ENCODE assay signal across 16 cellular contexts in the genomic region with DNA sequence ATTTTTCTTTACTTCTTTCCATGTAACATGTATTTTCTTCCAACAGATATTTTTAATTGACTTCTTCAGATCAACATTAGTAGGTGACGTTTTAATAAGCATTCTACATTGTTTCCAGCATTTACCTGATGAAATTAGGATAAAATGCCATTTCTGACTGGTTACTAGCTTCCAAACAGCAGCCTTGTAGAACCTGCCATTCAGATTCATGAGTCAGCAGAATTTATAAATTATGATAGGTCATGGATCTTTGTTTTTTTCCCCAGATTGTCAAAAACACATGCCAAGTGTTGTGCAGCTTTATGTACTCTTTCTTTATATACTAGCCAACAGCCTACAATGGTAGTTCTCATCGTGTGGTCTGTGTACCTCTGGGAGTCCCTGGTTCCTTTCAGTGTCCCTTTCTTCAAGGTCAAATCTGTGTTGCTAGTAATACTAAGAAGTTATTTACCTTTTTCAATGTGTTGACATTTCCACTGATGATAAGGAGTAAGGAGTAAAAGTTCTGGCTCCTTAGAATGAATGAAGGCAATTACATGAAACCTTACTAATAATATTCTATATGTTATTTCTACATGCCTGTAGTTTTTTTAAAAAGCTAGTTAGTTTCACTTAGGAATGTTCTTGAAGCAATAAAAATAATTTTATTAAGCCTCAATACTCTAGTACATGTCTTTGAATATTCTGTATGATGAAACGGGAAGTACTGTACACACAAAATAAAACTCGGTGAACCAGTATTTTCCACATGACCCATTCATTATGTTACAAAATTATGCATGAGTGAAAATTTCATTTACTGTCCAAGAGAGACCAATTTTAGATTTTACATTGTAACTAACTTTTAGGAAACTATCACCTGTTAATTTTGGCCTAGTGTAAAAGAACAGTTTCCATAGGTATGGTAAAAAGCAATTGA.
"Had no signal": no experiment of that assay in that cellular context is flagged by ENCODE, and none has a peak within 500 bp of the region (broad histone marks: within the 10 kb centered on the region; RNA-seq: fewer than 3 reads in every experiment).

No MANE protein-coding gene starts in this region.

- H3K27ac ChIP-seq: VCaP had no signal

- H3K27ac Mint-ChIP-seq: activated T-helper 2 cell treated with anti-CD3 and anti-CD28 coated beads, Interferon-gamma antibody, Interleukin-2, Interleukin-4, amounts not matched to agents 10 μg/mL and 5 μg/mL and 100 μg/mL, durations not matched to agents 14 hours and 24 hours and 36 hours; dendritic cell treated with granulocyte-macrophage colony-stimulating factor and Interleukin-4, amounts not matched to agents 40 ng/mL and 50 ng/mL, for 4 days; effector memory CD8-positive, alpha-beta T cell; natural killer cell had no signal

- H3K4me3 Mint-ChIP-seq: dendritic cell treated with granulocyte-macrophage colony-stimulating factor and Interleukin-4, amounts not matched to agents 40 ng/mL and 50 ng/mL, for 4 days; effector memory CD8-positive, alpha-beta T cell; natural killer cell had no signal

- H3K36me3 Mint-ChIP-seq: natural killer cell had no signal

- H3K4me2 ChIP-seq: smooth muscle cell had no signal

- ATAC-seq: effector memory CD8-positive, alpha-beta T cell; left colon; mucosa of descending colon; natural killer cell; right cardiac atrium had no signal

- H3K4me3 ChIP-seq: lung, mucosa of descending colon, smooth muscle cell had no signal

- H3K9me3 Mint-ChIP-seq: dendritic cell treated with granulocyte-macrophage colony-stimulating factor and Interleukin-4, amounts not matched to agents 40 ng/mL and 50 ng/mL, for 4 days; effector memory CD8-positive, alpha-beta T cell; natural killer cell had no signal

- DNase-seq: activated CD4-positive, alpha-beta T cell treated with anti-CD3 and anti-CD28 coated beads for 4 hours; activated CD8-positive, alpha-beta memory T cell treated with anti-CD3 and anti-CD28 coated beads for 24 hours; activated naive CD4-positive, alpha-beta T cell treated with anti-CD3 and anti-CD28 coated beads, Interleukin-2, amount 50 U/mL, for 16 hours; amygdala; cerebellar nuclear complex; effector memory CD8-positive, alpha-beta T cell; left colon; mucosa of descending colon; natural killer cell; right cardiac atrium; T-helper 1 cell had no signal

- H3K27me3 Mint-ChIP-seq: dendritic cell treated with granulocyte-macrophage colony-stimulating factor and Interleukin-4, amounts not matched to agents 40 ng/mL and 50 ng/mL, for 4 days; effector memory CD8-positive, alpha-beta T cell had no signal

- H3K9me3 ChIP-seq: mucosa of descending colon had no signal
